Comparison of ENCODE assay signal across 2 cellular contexts in the genomic region with DNA sequence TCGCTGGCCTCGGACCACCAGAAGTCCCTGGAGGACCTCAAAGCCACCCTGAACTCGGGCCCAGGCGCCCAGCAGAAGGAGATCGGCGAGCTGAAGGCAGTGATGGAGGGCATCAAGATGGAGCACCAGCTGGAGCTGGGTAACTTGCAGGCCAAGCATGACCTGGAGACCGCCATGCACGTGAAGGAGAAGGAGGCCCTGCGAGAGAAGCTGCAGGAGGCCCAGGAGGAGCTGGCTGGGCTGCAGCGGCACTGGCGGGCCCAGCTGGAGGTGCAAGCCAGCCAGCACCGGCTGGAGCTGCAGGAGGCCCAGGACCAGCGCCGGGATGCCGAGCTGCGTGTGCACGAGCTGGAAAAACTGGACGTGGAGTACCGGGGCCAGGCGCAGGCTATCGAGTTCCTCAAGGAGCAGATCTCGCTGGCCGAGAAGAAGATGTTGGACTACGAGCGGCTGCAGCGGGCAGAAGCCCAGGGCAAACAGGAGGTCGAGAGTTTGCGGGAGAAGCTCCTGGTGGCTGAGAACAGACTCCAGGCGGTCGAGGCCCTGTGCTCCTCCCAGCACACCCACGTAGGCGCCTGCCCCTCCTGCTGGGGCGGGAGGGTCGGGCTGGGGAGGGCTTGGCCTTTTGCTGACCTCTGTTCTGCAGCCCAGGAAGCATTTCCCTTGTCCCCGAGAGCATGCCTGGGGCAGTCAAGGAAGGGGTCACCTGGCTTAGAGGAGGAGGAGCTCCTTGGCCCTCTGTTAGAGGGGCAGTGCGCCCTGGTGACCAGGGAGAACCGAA.
TF ChIP-seq lines count a peak whose summit lies in the region.

No MANE protein-coding gene starts in this region.

TF ChIP-seq in HCT116, 20 proteins besides CTCF, POLR2A, EP300 and RAD21 (continued from another document):
- TF ChIP-seq, protein P1, sequence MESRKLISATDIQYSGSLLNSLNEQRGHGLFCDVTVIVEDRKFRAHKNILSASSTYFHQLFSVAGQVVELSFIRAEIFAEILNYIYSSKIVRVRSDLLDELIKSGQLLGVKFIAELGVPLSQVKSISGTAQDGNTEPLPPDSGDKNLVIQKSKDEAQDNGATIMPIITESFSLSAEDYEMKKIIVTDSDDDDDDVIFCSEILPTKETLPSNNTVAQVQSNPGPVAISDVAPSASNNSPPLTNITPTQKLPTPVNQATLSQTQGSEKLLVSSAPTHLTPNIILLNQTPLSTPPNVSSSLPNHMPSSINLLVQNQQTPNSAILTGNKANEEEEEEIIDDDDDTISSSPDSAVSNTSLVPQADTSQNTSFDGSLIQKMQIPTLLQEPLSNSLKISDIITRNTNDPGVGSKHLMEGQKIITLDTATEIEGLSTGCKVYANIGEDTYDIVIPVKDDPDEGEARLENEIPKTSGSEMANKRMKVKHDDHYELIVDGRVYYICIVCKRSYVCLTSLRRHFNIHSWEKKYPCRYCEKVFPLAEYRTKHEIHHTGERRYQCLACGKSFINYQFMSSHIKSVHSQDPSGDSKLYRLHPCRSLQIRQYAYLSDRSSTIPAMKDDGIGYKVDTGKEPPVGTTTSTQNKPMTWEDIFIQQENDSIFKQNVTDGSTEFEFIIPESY (IDR thresholded peaks at IDR 0.05; ENCODE audit: extremely low read depth, insufficient replicate concordance, low read length), result no peak
- TF ChIP-seq SRF (IDR thresholded peaks at IDR 0.05; ENCODE audit: low read depth), result no peak
- TF ChIP-seq, protein P2, sequence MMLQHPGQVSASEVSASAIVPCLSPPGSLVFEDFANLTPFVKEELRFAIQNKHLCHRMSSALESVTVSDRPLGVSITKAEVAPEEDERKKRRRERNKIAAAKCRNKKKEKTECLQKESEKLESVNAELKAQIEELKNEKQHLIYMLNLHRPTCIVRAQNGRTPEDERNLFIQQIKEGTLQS (IDR thresholded peaks at IDR 0.05), result no peak
- TF ChIP-seq TCF7L2 (IDR thresholded peaks at IDR 0.05; ENCODE audit: borderline replicate concordance, extremely low read depth, insufficient read depth, insufficient read length), result no peak
- no peak for TF ChIP-seq FOSL1 (IDR thresholded peaks at IDR 0.05; ENCODE audit: low read depth)
- TF ChIP-seq EZH2 (IDR thresholded peaks at IDR 0.05), result no peak
- TF ChIP-seq SP1 (IDR thresholded peaks at IDR 0.05; ENCODE audit: low read depth), result no peak
- no peak for TF ChIP-seq ELF1 (IDR thresholded peaks at IDR 0.05; ENCODE audit: borderline replicate concordance, low read depth)
- TF ChIP-seq ZFX (IDR thresholded peaks at IDR 0.05), result no peak
- no peak for TF ChIP-seq CEBPB (IDR thresholded peaks at IDR 0.05; ENCODE audit: low read depth)
- no peak for TF ChIP-seq EGR1 (IDR thresholded peaks at IDR 0.05; ENCODE audit: low read depth)
- TF ChIP-seq, protein P3, sequence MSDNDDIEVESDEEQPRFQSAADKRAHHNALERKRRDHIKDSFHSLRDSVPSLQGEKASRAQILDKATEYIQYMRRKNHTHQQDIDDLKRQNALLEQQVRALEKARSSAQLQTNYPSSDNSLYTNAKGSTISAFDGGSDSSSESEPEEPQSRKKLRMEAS (IDR thresholded peaks at IDR 0.05), result no peak
- TF ChIP-seq, protein P4, sequence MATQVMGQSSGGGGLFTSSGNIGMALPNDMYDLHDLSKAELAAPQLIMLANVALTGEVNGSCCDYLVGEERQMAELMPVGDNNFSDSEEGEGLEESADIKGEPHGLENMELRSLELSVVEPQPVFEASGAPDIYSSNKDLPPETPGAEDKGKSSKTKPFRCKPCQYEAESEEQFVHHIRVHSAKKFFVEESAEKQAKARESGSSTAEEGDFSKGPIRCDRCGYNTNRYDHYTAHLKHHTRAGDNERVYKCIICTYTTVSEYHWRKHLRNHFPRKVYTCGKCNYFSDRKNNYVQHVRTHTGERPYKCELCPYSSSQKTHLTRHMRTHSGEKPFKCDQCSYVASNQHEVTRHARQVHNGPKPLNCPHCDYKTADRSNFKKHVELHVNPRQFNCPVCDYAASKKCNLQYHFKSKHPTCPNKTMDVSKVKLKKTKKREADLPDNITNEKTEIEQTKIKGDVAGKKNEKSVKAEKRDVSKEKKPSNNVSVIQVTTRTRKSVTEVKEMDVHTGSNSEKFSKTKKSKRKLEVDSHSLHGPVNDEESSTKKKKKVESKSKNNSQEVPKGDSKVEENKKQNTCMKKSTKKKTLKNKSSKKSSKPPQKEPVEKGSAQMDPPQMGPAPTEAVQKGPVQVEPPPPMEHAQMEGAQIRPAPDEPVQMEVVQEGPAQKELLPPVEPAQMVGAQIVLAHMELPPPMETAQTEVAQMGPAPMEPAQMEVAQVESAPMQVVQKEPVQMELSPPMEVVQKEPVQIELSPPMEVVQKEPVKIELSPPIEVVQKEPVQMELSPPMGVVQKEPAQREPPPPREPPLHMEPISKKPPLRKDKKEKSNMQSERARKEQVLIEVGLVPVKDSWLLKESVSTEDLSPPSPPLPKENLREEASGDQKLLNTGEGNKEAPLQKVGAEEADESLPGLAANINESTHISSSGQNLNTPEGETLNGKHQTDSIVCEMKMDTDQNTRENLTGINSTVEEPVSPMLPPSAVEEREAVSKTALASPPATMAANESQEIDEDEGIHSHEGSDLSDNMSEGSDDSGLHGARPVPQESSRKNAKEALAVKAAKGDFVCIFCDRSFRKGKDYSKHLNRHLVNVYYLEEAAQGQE (IDR thresholded peaks at IDR 0.05; ENCODE audit: low read depth), result no peak
- no peak for TF ChIP-seq EZH2phosphoT487 (IDR thresholded peaks at IDR 0.05; ENCODE audit: borderline replicate concordance)
- no peak for TF ChIP-seq YY1 (IDR thresholded peaks at IDR 0.05; ENCODE audit: extremely low read depth, insufficient replicate concordance, low read depth, low read length)
- no peak for TF ChIP-seq SIN3A (IDR thresholded peaks at IDR 0.05; ENCODE audit: low read depth)
- no peak for TF ChIP-seq ZNF274 (IDR thresholded peaks at IDR 0.05; ENCODE audit: low read depth, low read length)
- no peak for TF ChIP-seq POLR2AphosphoS5 (IDR thresholded peaks at IDR 0.05; ENCODE audit: low read depth, low read length)
TF ChIP-seq in HCT116: peak in this region for 0.

TF ChIP-seq in K562, 482 proteins besides CTCF, POLR2A, EP300 and RAD21 (continued from another document):
- TF ChIP-seq, protein P5, sequence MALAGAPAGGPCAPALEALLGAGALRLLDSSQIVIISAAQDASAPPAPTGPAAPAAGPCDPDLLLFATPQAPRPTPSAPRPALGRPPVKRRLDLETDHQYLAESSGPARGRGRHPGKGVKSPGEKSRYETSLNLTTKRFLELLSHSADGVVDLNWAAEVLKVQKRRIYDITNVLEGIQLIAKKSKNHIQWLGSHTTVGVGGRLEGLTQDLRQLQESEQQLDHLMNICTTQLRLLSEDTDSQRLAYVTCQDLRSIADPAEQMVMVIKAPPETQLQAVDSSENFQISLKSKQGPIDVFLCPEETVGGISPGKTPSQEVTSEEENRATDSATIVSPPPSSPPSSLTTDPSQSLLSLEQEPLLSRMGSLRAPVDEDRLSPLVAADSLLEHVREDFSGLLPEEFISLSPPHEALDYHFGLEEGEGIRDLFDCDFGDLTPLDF (CRISPR knock-in tag; IDR thresholded peaks at IDR 0.05), result no peak
- TF ChIP-seq U2AF1 (optimal IDR thresholded peaks at IDR 0.05; ENCODE audit: low read depth, low read length) (no peak), KDM2B (CRISPR knock-in tag; IDR thresholded peaks at IDR 0.05) (no peak), SP2 (IDR thresholded peaks at IDR 0.05; ENCODE audit: extremely low read depth, low read depth, low read length, poor library complexity, severe bottlenecking) (no peak), ZNF354B (CRISPR knock-in tag; IDR thresholded peaks at IDR 0.05) (no peak), HDAC3 (IDR thresholded peaks at IDR 0.05; ENCODE audit: borderline replicate concordance, partially characterized antibody) (no peak), EGR1 (conservative IDR thresholded peaks at IDR 0.05) (0 out of 2 replicates have a peak, but pooled peaks have one; percentile 15), PHF8 (IDR thresholded peaks at IDR 0.05; ENCODE audit: borderline replicate concordance, low read length) (no peak), HMG20B (CRISPR knock-in tag; IDR thresholded peaks at IDR 0.05) (no peak)
- TF ChIP-seq, protein P6, sequence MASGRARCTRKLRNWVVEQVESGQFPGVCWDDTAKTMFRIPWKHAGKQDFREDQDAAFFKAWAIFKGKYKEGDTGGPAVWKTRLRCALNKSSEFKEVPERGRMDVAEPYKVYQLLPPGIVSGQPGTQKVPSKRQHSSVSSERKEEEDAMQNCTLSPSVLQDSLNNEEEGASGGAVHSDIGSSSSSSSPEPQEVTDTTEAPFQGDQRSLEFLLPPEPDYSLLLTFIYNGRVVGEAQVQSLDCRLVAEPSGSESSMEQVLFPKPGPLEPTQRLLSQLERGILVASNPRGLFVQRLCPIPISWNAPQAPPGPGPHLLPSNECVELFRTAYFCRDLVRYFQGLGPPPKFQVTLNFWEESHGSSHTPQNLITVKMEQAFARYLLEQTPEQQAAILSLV (tag; IDR thresholded peaks at IDR 0.05), result no peak
- TF ChIP-seq, protein P7, sequence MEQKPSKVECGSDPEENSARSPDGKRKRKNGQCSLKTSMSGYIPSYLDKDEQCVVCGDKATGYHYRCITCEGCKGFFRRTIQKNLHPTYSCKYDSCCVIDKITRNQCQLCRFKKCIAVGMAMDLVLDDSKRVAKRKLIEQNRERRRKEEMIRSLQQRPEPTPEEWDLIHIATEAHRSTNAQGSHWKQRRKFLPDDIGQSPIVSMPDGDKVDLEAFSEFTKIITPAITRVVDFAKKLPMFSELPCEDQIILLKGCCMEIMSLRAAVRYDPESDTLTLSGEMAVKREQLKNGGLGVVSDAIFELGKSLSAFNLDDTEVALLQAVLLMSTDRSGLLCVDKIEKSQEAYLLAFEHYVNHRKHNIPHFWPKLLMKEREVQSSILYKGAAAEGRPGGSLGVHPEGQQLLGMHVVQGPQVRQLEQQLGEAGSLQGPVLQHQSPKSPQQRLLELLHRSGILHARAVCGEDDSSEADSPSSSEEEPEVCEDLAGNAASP (IDR thresholded peaks at IDR 0.05), result no peak
- TF ChIP-seq, protein P8, sequence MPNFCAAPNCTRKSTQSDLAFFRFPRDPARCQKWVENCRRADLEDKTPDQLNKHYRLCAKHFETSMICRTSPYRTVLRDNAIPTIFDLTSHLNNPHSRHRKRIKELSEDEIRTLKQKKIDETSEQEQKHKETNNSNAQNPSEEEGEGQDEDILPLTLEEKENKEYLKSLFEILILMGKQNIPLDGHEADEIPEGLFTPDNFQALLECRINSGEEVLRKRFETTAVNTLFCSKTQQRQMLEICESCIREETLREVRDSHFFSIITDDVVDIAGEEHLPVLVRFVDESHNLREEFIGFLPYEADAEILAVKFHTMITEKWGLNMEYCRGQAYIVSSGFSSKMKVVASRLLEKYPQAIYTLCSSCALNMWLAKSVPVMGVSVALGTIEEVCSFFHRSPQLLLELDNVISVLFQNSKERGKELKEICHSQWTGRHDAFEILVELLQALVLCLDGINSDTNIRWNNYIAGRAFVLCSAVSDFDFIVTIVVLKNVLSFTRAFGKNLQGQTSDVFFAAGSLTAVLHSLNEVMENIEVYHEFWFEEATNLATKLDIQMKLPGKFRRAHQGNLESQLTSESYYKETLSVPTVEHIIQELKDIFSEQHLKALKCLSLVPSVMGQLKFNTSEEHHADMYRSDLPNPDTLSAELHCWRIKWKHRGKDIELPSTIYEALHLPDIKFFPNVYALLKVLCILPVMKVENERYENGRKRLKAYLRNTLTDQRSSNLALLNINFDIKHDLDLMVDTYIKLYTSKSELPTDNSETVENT (CRISPR knock-in tag; IDR thresholded peaks at IDR 0.05), result no peak
